In genomic region chr20:16624106-16624505, GRCh38 we compare ENCODE assay signal across 30 cellular contexts.
"Had no signal": no experiment of that assay in that cellular context is flagged by ENCODE, and none has a peak within 500 bp of the region (broad histone marks: within the 10 kb centered on the region; RNA-seq: fewer than 3 reads in every experiment).

No MANE protein-coding gene starts in this region.

- H3K9me3 Mint-ChIP-seq: activated CD4-positive, alpha-beta memory T cell treated with anti-CD3 and anti-CD28 coated beads for 36 hours; activated CD4-positive, alpha-beta T cell treated with anti-CD3 and anti-CD28 coated beads, Interleukin-2, amount 10 ng/mL, durations not matched to agents 7 days and 5 days; activated naive CD8-positive, alpha-beta T cell treated with anti-CD3 and anti-CD28 coated beads, Interleukin-2, amount 10 ng/mL, durations not matched to agents 7 days and 5 days; activated T-helper 2 cell treated with anti-CD3 and anti-CD28 coated beads, Interferon-gamma antibody, Interleukin-2, Interleukin-4, amounts not matched to agents 10 μg/mL and 5 μg/mL and 100 μg/mL, durations not matched to agents 14 hours and 24 hours and 36 hours; central memory CD8-positive, alpha-beta T cell had no signal

- H3K27me3 Mint-ChIP-seq: activated CD4-positive, alpha-beta memory T cell treated with anti-CD3 and anti-CD28 coated beads for 36 hours; activated CD4-positive, alpha-beta T cell treated with anti-CD3 and anti-CD28 coated beads, Interleukin-2, amount 10 ng/mL, durations not matched to agents 7 days and 5 days; activated naive CD8-positive, alpha-beta T cell treated with anti-CD3 and anti-CD28 coated beads, Interleukin-2, amount 10 ng/mL, durations not matched to agents 7 days and 5 days had no signal

- ATAC-seq: body of pancreas, Panc1, Right ventricle myocardium inferior, T-cell had no signal

- DNase-seq: activated CD4-positive, alpha-beta memory T cell treated with anti-CD3 and anti-CD28 coated beads for 36 hours; activated CD4-positive, alpha-beta T cell treated with anti-CD3 and anti-CD28 coated beads, Interleukin-2, amount 10 ng/mL, durations not matched to agents 7 days and 5 days; activated CD4-positive, CD25-positive, alpha-beta regulatory T cell; activated CD8-positive, alpha-beta memory T cell treated with anti-CD3 and anti-CD28 coated beads for 24 hours; activated gamma-delta T cell treated with Interleukin-2 at 50 U/mL for 16 hours; activated naive CD4-positive, alpha-beta T cell treated with anti-CD3 and anti-CD28 coated beads, Interleukin-2, amount 50 U/mL, for 16 hours; activated naive CD8-positive, alpha-beta T cell treated with anti-CD3 and anti-CD28 coated beads, Interleukin-2, amount 10 ng/mL, durations not matched to agents 7 days and 5 days; activated T-cell treated with anti-CD3 and anti-CD28 coated beads, Interleukin-2, amount 50 U/mL, for 48 hours; adrenal gland; body of pancreas; MM.1S; NCI-H1105 treated with DMSO at 0.1 percent for 48 hours; NCI-H1436 treated with DMSO at 0.1 percent for 48 hours; NCI-H187; NCI-H2081; NCI-H446; NCI-H524 treated with DMSO at 0.1 percent for 48 hours; NCI-H748 treated with DMSO at 0.1 percent for 48 hours; RPMI8226; T-cell; T-helper 2 cell; T1000 had no signal

- H3K9ac ChIP-seq: KMS-11 had no signal

- H3K4me3 ChIP-seq: adrenal gland, ascending aorta, body of pancreas, SK-N-MC had no signal

- H3K36me3 Mint-ChIP-seq: activated CD4-positive, alpha-beta memory T cell treated with anti-CD3 and anti-CD28 coated beads for 36 hours; activated naive CD8-positive, alpha-beta T cell treated with anti-CD3 and anti-CD28 coated beads, Interleukin-2, amount 10 ng/mL, durations not matched to agents 7 days and 5 days; T-cell had no signal

- H3K4me3 Mint-ChIP-seq: activated CD4-positive, alpha-beta memory T cell treated with anti-CD3 and anti-CD28 coated beads for 36 hours; activated CD4-positive, alpha-beta T cell treated with anti-CD3 and anti-CD28 coated beads, Interleukin-2, amount 10 ng/mL, durations not matched to agents 7 days and 5 days; activated naive CD8-positive, alpha-beta T cell treated with anti-CD3 and anti-CD28 coated beads, Interleukin-2, amount 10 ng/mL, durations not matched to agents 7 days and 5 days; central memory CD8-positive, alpha-beta T cell; T-cell had no signal

- H3K27me3 ChIP-seq: adrenal gland, ascending aorta, body of pancreas had no signal

- H3K4me1 ChIP-seq: adrenal gland, ascending aorta, body of pancreas had no signal

- H3K27ac Mint-ChIP-seq: activated CD4-positive, alpha-beta memory T cell treated with anti-CD3 and anti-CD28 coated beads for 36 hours; activated CD4-positive, alpha-beta T cell treated with anti-CD3 and anti-CD28 coated beads, Interleukin-2, amount 10 ng/mL, durations not matched to agents 7 days and 5 days; activated naive CD8-positive, alpha-beta T cell treated with anti-CD3 and anti-CD28 coated beads, Interleukin-2, amount 10 ng/mL, durations not matched to agents 7 days and 5 days; activated T-helper 2 cell treated with anti-CD3 and anti-CD28 coated beads, Interferon-gamma antibody, Interleukin-2, Interleukin-4, amounts not matched to agents 10 μg/mL and 5 μg/mL and 100 μg/mL, durations not matched to agents 14 hours and 24 hours and 36 hours; T-cell had no signal

- H3K9me3 ChIP-seq: adrenal gland, ascending aorta, body of pancreas had no signal

- H3K27ac ChIP-seq: adrenal gland, ascending aorta, body of pancreas, KMS-11, SK-N-MC, VCaP had no signal

- H3K4me1 Mint-ChIP-seq: activated CD4-positive, alpha-beta T cell treated with anti-CD3 and anti-CD28 coated beads, Interleukin-2, amount 10 ng/mL, durations not matched to agents 7 days and 5 days; activated naive CD8-positive, alpha-beta T cell treated with anti-CD3 and anti-CD28 coated beads, Interleukin-2, amount 10 ng/mL, durations not matched to agents 7 days and 5 days; central memory CD8-positive, alpha-beta T cell; T-cell had no signal

- H3K36me3 ChIP-seq: adrenal gland, ascending aorta had no signal

- H3K4me2 ChIP-seq: KMS-11 had no signal
